18 cellular contexts compared by ENCODE assay signal in genomic region chr16:77944631-77945030, GRCh38.
"Had no signal": no experiment of that assay in that cellular context is flagged by ENCODE, and none has a peak within 500 bp of the region (broad histone marks: within the 10 kb centered on the region; RNA-seq: fewer than 3 reads in every experiment).

No MANE protein-coding gene starts in this region.

- H3K79me2 ChIP-seq: hepatocyte had no signal

- H3K9me3 Mint-ChIP-seq: natural killer cell treated with Interleukin-12 subunit alpha and Interleukin-12 subunit beta and Interleukin-15 and Interleukin-18, amount 100 ng/mL, for 72 hours had no signal

- H3K4me2 ChIP-seq: hepatocyte, neural progenitor cell had no signal

- H3K27ac ChIP-seq: foreskin keratinocyte, hepatocyte, left ventricle myocardium inferior, neural progenitor cell, ovary had no signal

- H3K9ac ChIP-seq: neural progenitor cell had no signal

- DNase-seq: effector CD4-positive, alpha-beta T cell; endodermal cell; erythroblast; foreskin keratinocyte; kidney; left cardiac atrium; left ventricle myocardium inferior; midbrain; ovary; right cardiac atrium; small intestine; stimulated activated CD4-positive, alpha-beta T cell treated with anti-CD3 and anti-CD28 coated beads, Interleukin-2, amount 100 ng/mL, for 48 hours; stimulated activated naive CD4-positive, alpha-beta T cell treated with Interleukin-2 at 50 U/mL for 16 hours; trophoblast cell had no signal

- H3K4me3 ChIP-seq: hepatocyte, left ventricle myocardium inferior, lung, neural progenitor cell, ovary had no signal

- H3K4me1 ChIP-seq: foreskin keratinocyte, neural progenitor cell had no signal

- H3K36me3 Mint-ChIP-seq: natural killer cell treated with Interleukin-12 subunit alpha and Interleukin-12 subunit beta and Interleukin-15 and Interleukin-18, amount 100 ng/mL, for 72 hours had no signal

- H3K27ac Mint-ChIP-seq: endodermal cell; natural killer cell treated with Interleukin-12 subunit alpha and Interleukin-12 subunit beta and Interleukin-15 and Interleukin-18, amount 100 ng/mL, for 72 hours; neural progenitor cell had no signal

- H3K9me3 ChIP-seq: ovary had no signal

- H3K27me3 ChIP-seq: foreskin keratinocyte, hepatocyte, neural progenitor cell, ovary had no signal

- H2AFZ ChIP-seq: hepatocyte, neural progenitor cell had no signal

- H3K36me3 ChIP-seq: left ventricle myocardium inferior, neural progenitor cell, ovary had no signal

- H3K4me3 Mint-ChIP-seq: endodermal cell; natural killer cell treated with Interleukin-12 subunit alpha and Interleukin-12 subunit beta and Interleukin-15 and Interleukin-18, amount 100 ng/mL, for 72 hours; neural progenitor cell had no signal
